3 cellular contexts compared by ENCODE assay signal in genomic region chr17:39107973-39108372, GRCh38.
TF ChIP-seq lines count a peak whose summit lies in the region.

No MANE protein-coding gene starts in this region.

TF ChIP-seq in SK-N-SH, 30 proteins besides CTCF, POLR2A, EP300 and RAD21:
- TF ChIP-seq ELF1 (IDR thresholded peaks at IDR 0.05): no peak
- TF ChIP-seq GATA2 (CRISPR knock-in tag; IDR thresholded peaks at IDR 0.05): no peak
- TF ChIP-seq GABPA (IDR thresholded peaks at IDR 0.05; ENCODE audit: low read depth): no peak
- TF ChIP-seq RCOR1 (IDR thresholded peaks at IDR 0.05; ENCODE audit: low read length): no peak
- TF ChIP-seq POLR2AphosphoS5 (IDR thresholded peaks at IDR 0.05; ENCODE audit: low read depth, low read length): no peak
- no peak for TF ChIP-seq YY1 (IDR thresholded peaks at IDR 0.05; ENCODE audit: low read depth)
- TF ChIP-seq TCF12 (IDR thresholded peaks at IDR 0.05): no peak
- no peak for TF ChIP-seq NRF1 (IDR thresholded peaks at IDR 0.05; ENCODE audit: low read depth, low read length)
- TF ChIP-seq USF1 (IDR thresholded peaks at IDR 0.05; ENCODE audit: borderline replicate concordance, low read depth): no peak

TF ChIP-seq in SK-N-SH treated with all-trans-retinoic acid at 6 μM for 48 hours, 23 proteins besides CTCF, POLR2A, EP300 and RAD21 (continues in another document):
- TF ChIP-seq TCF4 (CRISPR knock-in tag; IDR thresholded peaks at IDR 0.05; ENCODE audit: borderline replicate concordance) (no peak), CREB5 (CRISPR knock-in tag; IDR thresholded peaks at IDR 0.05; ENCODE audit: low read depth) (no peak), POU6F1 (CRISPR knock-in tag; IDR thresholded peaks at IDR 0.05; ENCODE audit: borderline replicate concordance, low read depth) (no peak), SNAI2 (CRISPR knock-in tag; IDR thresholded peaks at IDR 0.05) (no peak), RARB (CRISPR knock-in tag; IDR thresholded peaks at IDR 0.05) (no peak), CSDC2 (CRISPR knock-in tag; IDR thresholded peaks at IDR 0.05) (no peak), TSHZ2 (CRISPR knock-in tag; IDR thresholded peaks at IDR 0.05) (no peak), ISL1 (CRISPR knock-in tag; IDR thresholded peaks at IDR 0.05) (no peak), ZNF565 (CRISPR knock-in tag; conservative IDR thresholded peaks at IDR 0.05; ENCODE audit: low read depth) (no peak), CSRNP3 (CRISPR knock-in tag; IDR thresholded peaks at IDR 0.05) (no peak), BACH2 (CRISPR knock-in tag; IDR thresholded peaks at IDR 0.05; ENCODE audit: borderline replicate concordance) (no peak), PATZ1 (CRISPR knock-in tag; IDR thresholded peaks at IDR 0.05; ENCODE audit: borderline replicate concordance) (no peak), ZNF8 (CRISPR knock-in tag; IDR thresholded peaks at IDR 0.05) (no peak), ESRRG (CRISPR knock-in tag; IDR thresholded peaks at IDR 0.05) (no peak), GLIS3 (CRISPR knock-in tag; IDR thresholded peaks at IDR 0.05) (no peak), PPARA (CRISPR knock-in tag; IDR thresholded peaks at IDR 0.05; ENCODE audit: borderline replicate concordance) (no peak), ARNTL (CRISPR knock-in tag; IDR thresholded peaks at IDR 0.05; ENCODE audit: borderline replicate concordance, low read depth) (no peak), ZFP3 (CRISPR knock-in tag; IDR thresholded peaks at IDR 0.05) (no peak)

TF ChIP-seq in H1, 55 proteins besides CTCF, POLR2A, EP300 and RAD21:
- TF ChIP-seq KDM4A (IDR thresholded peaks at IDR 0.05; ENCODE audit: low read depth, low read length, severe bottlenecking) (no peak), RNF2 (IDR thresholded peaks at IDR 0.05; ENCODE audit: borderline replicate concordance, low read depth, low read length, missing control alignments, poor library complexity, severe bottlenecking) (no peak), USF2 (IDR thresholded peaks at IDR 0.05; ENCODE audit: low read length) (no peak), KDM1A (IDR thresholded peaks at IDR 0.05; ENCODE audit: borderline replicate concordance, low read length) (no peak), HDAC2 (IDR thresholded peaks at IDR 0.05; ENCODE audit: borderline replicate concordance in 1 of 2, low read depth in 2 of 2, low read length in 2 of 2) (no peak), RBBP5 (IDR thresholded peaks at IDR 0.05; ENCODE audit: borderline replicate concordance, low read depth, low read length) (no peak), SP4 (IDR thresholded peaks at IDR 0.05; ENCODE audit: low read length) (no peak)
TF ChIP-seq in H1: peak in this region for 0.
